8 cellular contexts compared by ENCODE assay signal in genomic region chr1:39047374-39048229, GRCh38. TPM values are rescaled to one million over a fixed set of nuclear protein-coding genes. Genes with fewer than 3 reads are reported as not detected.
DNase-seq lines count a peak whose midpoint lies in the region; TF ChIP-seq lines count a peak whose summit lies in the region.

No MANE protein-coding gene starts in this region.

- H3K36me3 Mint-ChIP-seq in activated CD4-positive, alpha-beta T cell treated with anti-CD3 and anti-CD28 coated beads, Interleukin-2, amount 10 ng/mL, durations not matched to agents 7 days and 5 days (ENCODE audit: low read depth) = peaks cover 9% of the 10 kb centered on the region

- no peaks in the 10 kb centered on the region for H3K9me3 Mint-ChIP-seq in activated CD4-positive, alpha-beta T cell treated with anti-CD3 and anti-CD28 coated beads, Interleukin-2, amount 10 ng/mL, durations not matched to agents 7 days and 5 days

- peaks cover 16% of the 10 kb centered on the region for H3K4me1 Mint-ChIP-seq in activated CD4-positive, alpha-beta T cell treated with anti-CD3 and anti-CD28 coated beads, Interleukin-2, amount 10 ng/mL, durations not matched to agents 7 days and 5 days

- peaks cover 7% of the 10 kb centered on the region for H3K36me3 ChIP-seq in SJSA1
- H3K36me3 ChIP-seq in H7 (replicated peaks; ENCODE audit: control insufficient read depth, insufficient read depth, low read length) = peaks cover 1% of the 10 kb centered on the region; the same call in 1 of the 2 replicates

- no peak overlapping the region for H3K27ac Mint-ChIP-seq in activated CD4-positive, alpha-beta T cell treated with anti-CD3 and anti-CD28 coated beads, Interleukin-2, amount 10 ng/mL, durations not matched to agents 7 days and 5 days

- H3K27ac ChIP-seq in SJSA1 (no peak overlapping the region), skin epidermis (peak overlapping the region in 14 of 21 experiments; percentile 21 to 73 (median 52))

- no peak overlapping the region for H3K4me3 ChIP-seq in SJSA1
- H3K4me3 ChIP-seq in skin epidermis = no peak overlapping the region
- no peak overlapping the region for H3K4me3 ChIP-seq in H7 (ENCODE audit: insufficient read depth, low read depth, low read length)

- peaks cover 5% of the 10 kb centered on the region; the same call in 1 of the 2 replicates for H3K4me1 ChIP-seq in SJSA1 (replicated peaks)

- H3K27me3 Mint-ChIP-seq in activated CD4-positive, alpha-beta T cell treated with anti-CD3 and anti-CD28 coated beads, Interleukin-2, amount 10 ng/mL, durations not matched to agents 7 days and 5 days = no peaks in the 10 kb centered on the region

- POLR2A ChIA-PET in activated CD4-positive, alpha-beta T cell treated with anti-CD3 and anti-CD28 coated beads, Interleukin-2, amount 10 ng/mL, durations not matched to agents 7 days and 5 days (lab: Charles Lee) = no interaction called here

- in situ Hi-C loops in GM13976 (cut with MboI; ENCODE audit: low sequenced_read_pairs, unreplicated experiment) = no loop called here

- no peak for TF ChIP-seq CTCF in GM13976 (IDR thresholded peaks at IDR 0.05; ENCODE audit: borderline replicate concordance, control extremely low read depth, extremely low read depth, insufficient read depth, missing control alignments)

- no peak overlapping the region for H3K4me3 Mint-ChIP-seq in activated CD4-positive, alpha-beta T cell treated with anti-CD3 and anti-CD28 coated beads, Interleukin-2, amount 10 ng/mL, durations not matched to agents 7 days and 5 days

- peak; percentile 41 for DNase-seq in GM13976 (ENCODE audit: low spot score)
- DNase-seq in SJSA1 (ENCODE audit: low read depth in 1 of 2, low spot score in 2 of 2) = peak; percentile 26 to 56
- DNase-seq in glomerular visceral epithelial cell (ENCODE audit: extremely low spot score) = peak; percentile 96
- no peak for DNase-seq in H7
- no peak for DNase-seq in activated CD4-positive, alpha-beta T cell treated with anti-CD3 and anti-CD28 coated beads, Interleukin-2, amount 10 ng/mL, durations not matched to agents 7 days and 5 days
- no peak for DNase-seq in NCI-H1694 treated with DMSO at 0.1 percent for 48 hours (lab: John Stamatoyannopoulos, UW)
- DNase-seq in NCI-H1105 treated with DMSO at 0.1 percent for 48 hours (lab: John Stamatoyannopoulos, UW) = no peak

- CTCF ChIA-PET in activated CD4-positive, alpha-beta T cell treated with anti-CD3 and anti-CD28 coated beads, Interleukin-2, amount 10 ng/mL, durations not matched to agents 7 days and 5 days (lab: Charles Lee) = interaction anchor here (0.6 to 0.7 kb wide), 2 partner anchors 21 to 55 kb away, joined by 3 read pairs; partner anchors contain the start of gene NDUFS5

- no peaks in the 10 kb centered on the region for H3K9me3 ChIP-seq in SJSA1 (replicated peaks)

- no peaks in the 10 kb centered on the region for H3K27me3 ChIP-seq in SJSA1 (replicated peaks)
- H3K27me3 ChIP-seq in H7 (ENCODE audit: control insufficient read depth, insufficient read depth, low read length) = no peaks in the 10 kb centered on the region

RNA-seq across cellular contexts. Expression of gene NDUFS5, which starts 21.5 kb away (rescaled TPM):
- total RNA-seq in SJSA1 (2014; rRNA removed; shearing (Covaris generic)) = 540 and 1,133 TPM in 2 replicates
- total RNA-seq in H7 (2014; rRNA removed; shearing (Covaris generic)) = 677 and 731 TPM in 2 replicates
- total RNA-seq in activated CD4-positive, alpha-beta T cell treated with anti-CD3 and anti-CD28 coated beads, Interleukin-2, amount 10 ng/mL, durations not matched to agents 7 days and 5 days = 100 to 1,000 TPM; 125 to 148 TPM

RNA-seq across cellular contexts. Expression of gene AKIRIN1, which starts 56.5 kb away (rescaled TPM):
- total RNA-seq in SJSA1 (2014; rRNA removed; shearing (Covaris generic)) = 54.1 and 70.0 TPM in 2 replicates
- 268 and 318 TPM in 2 replicates for total RNA-seq in H7 (2014; rRNA removed; shearing (Covaris generic))
- total RNA-seq in activated CD4-positive, alpha-beta T cell treated with anti-CD3 and anti-CD28 coated beads, Interleukin-2, amount 10 ng/mL, durations not matched to agents 7 days and 5 days = 10 to 100 TPM; 61.2 to 74.5 TPM

Comparison
In these comparisons a context has a peak if more than half of its experiments do, and no peak if none do; other contexts are left out.
1. DNase-seq: peak in GM13976 (single experiment), SJSA1 (2 of 2) and glomerular visceral epithelial cell (single experiment); none in H7 (single experiment), activated CD4-positive, alpha-beta T cell treated with anti-CD3 and anti-CD28 coated beads, Interleukin-2, amount 10 ng/mL, durations not matched to agents 7 days and 5 days (single experiment), NCI-H1694 treated with DMSO at 0.1 percent for 48 hours (single experiment) and NCI-H1105 treated with DMSO at 0.1 percent for 48 hours (single experiment).